ENCODE assay signal across 15 cellular contexts in genomic region chr20:38246357-38247165, GRCh38. TPM values are rescaled to one million over a fixed set of nuclear protein-coding genes. Genes with fewer than 3 reads are reported as not detected.
A peak's percentile ranks its signal among the peaks of the same experiment; 100 is the strongest.
DNase-seq lines count a peak whose midpoint lies in the region; ATAC-seq and TF ChIP-seq lines count a peak whose summit lies in the region.
"Had no signal": no experiment of that assay in that cellular context is flagged by ENCODE, and none has a peak within 500 bp of the region (broad histone marks: within the 10 kb centered on the region; RNA-seq: fewer than 3 reads in every experiment).

No MANE protein-coding gene starts in this region.

- TF ChIP-seq CTCF in HEK293 (tag by site-specific recombination; IDR thresholded peaks at IDR 0.05), result no peak
- no peak for TF ChIP-seq CTCF in brain (conservative IDR thresholded peaks at IDR 0.05)

- H3K36me3 ChIP-seq in HEK293 (ENCODE audit: control insufficient read depth in 2 of 2, insufficient read depth in 1 of 2, low read length in 2 of 2), result no peaks in the 10 kb centered on the region
- H3K36me3 ChIP-seq: suprapubic skin had no signal

- peak overlapping the region; percentile 54 to 86 (median 79) for H3K27ac Mint-ChIP-seq in brain
- H3K27ac Mint-ChIP-seq in activated naive CD8-positive, alpha-beta T cell treated with anti-CD3 and anti-CD28 coated beads, Interleukin-2, amount 50 U/mL, for 24 hours, result no peak overlapping the region
- H3K27ac Mint-ChIP-seq: activated CD8-positive, alpha-beta memory T cell treated with anti-CD3 and anti-CD28 coated beads, Interleukin-2, amount 10 ng/mL, durations not matched to agents 7 days and 5 days had no signal

- ATAC-seq in left ventricle myocardium superior (peak; percentile 64), GM21381 (IDR thresholded peaks at IDR 0.05; ENCODE audit: unreplicated experiment) (no peak)
- ATAC-seq in activated naive CD8-positive, alpha-beta T cell treated with anti-CD3 and anti-CD28 coated beads, Interleukin-2, amount 50 U/mL, for 24 hours, result no peak
- ATAC-seq: activated CD8-positive, alpha-beta memory T cell treated with anti-CD3 and anti-CD28 coated beads, Interleukin-2, amount 10 ng/mL, durations not matched to agents 7 days and 5 days had no signal

- CTCF ChIA-PET in HEK293 (lab: Yijun Ruan, JAX), result no interaction called here

- no peaks in the 10 kb centered on the region for H3K9me3 ChIP-seq in HEK293 (ENCODE audit: control insufficient read depth, insufficient read depth, low read depth, low read length)
- H3K9me3 ChIP-seq: suprapubic skin had no signal

- H3K4me3 ChIP-seq in HEK293 (ENCODE audit: low read depth, low read length), result no peak overlapping the region
- H3K4me3 ChIP-seq: suprapubic skin had no signal

- DNase-seq in left ventricle myocardium superior (peak; percentile 61), pons (ENCODE audit: low spot score) (peak; percentile 25), HCEC 1CT (no peak)
- no peak for DNase-seq in stimulated activated CD4-positive, alpha-beta T cell treated with anti-CD3 and anti-CD28 coated beads, Interleukin-4, amount 100 ng/mL, for 1 hour
- no peak for DNase-seq in activated naive CD8-positive, alpha-beta T cell treated with anti-CD3 and anti-CD28 coated beads, Interleukin-2, amount 50 U/mL, for 24 hours
- DNase-seq: activated CD8-positive, alpha-beta memory T cell treated with anti-CD3 and anti-CD28 coated beads, Interleukin-2, amount 10 ng/mL, durations not matched to agents 7 days and 5 days; activated naive CD4-positive, alpha-beta T cell treated with Interleukin-2 at 50 U/mL for 16 hours; cerebellar nuclear complex; SK-N-SH had no signal

- H3K9me3 Mint-ChIP-seq in brain, result peaks cover 11 to 28% (median 19%) of the 10 kb centered on the region in 5 experiments
- H3K9me3 Mint-ChIP-seq in activated naive CD8-positive, alpha-beta T cell treated with anti-CD3 and anti-CD28 coated beads, Interleukin-2, amount 50 U/mL, for 24 hours, result peaks cover 26% of the 10 kb centered on the region

- no peak overlapping the region for H3K27ac ChIP-seq in HEK293 (ENCODE audit: extremely low read depth, low read depth, low read length)
- H3K27ac ChIP-seq: suprapubic skin had no signal

- H3K27me3 Mint-ChIP-seq in brain, result no peaks in the 10 kb centered on the region
- H3K27me3 Mint-ChIP-seq in activated naive CD8-positive, alpha-beta T cell treated with anti-CD3 and anti-CD28 coated beads, Interleukin-2, amount 50 U/mL, for 24 hours, result peaks cover 5% of the 10 kb centered on the region
- H3K27me3 Mint-ChIP-seq: activated CD8-positive, alpha-beta memory T cell treated with anti-CD3 and anti-CD28 coated beads, Interleukin-2, amount 10 ng/mL, durations not matched to agents 7 days and 5 days had no signal

- peaks cover 15% of the 10 kb centered on the region for H3K4me1 Mint-ChIP-seq in brain
- no peaks in the 10 kb centered on the region for H3K4me1 Mint-ChIP-seq in activated naive CD8-positive, alpha-beta T cell treated with anti-CD3 and anti-CD28 coated beads, Interleukin-2, amount 50 U/mL, for 24 hours
- H3K4me1 Mint-ChIP-seq: activated CD8-positive, alpha-beta memory T cell treated with anti-CD3 and anti-CD28 coated beads, Interleukin-2, amount 10 ng/mL, durations not matched to agents 7 days and 5 days had no signal

- intact Hi-C loops in left ventricle myocardium superior (cut with micrococcal nuclease), result no loop called here

- peaks cover 16% of the 10 kb centered on the region for H3K36me3 Mint-ChIP-seq in brain
- peaks cover 5% of the 10 kb centered on the region for H3K36me3 Mint-ChIP-seq in activated naive CD8-positive, alpha-beta T cell treated with anti-CD3 and anti-CD28 coated beads, Interleukin-2, amount 50 U/mL, for 24 hours (ENCODE audit: low read depth)
- H3K36me3 Mint-ChIP-seq: activated CD8-positive, alpha-beta memory T cell treated with anti-CD3 and anti-CD28 coated beads, Interleukin-2, amount 10 ng/mL, durations not matched to agents 7 days and 5 days had no signal

- POLR2A ChIA-PET in HEK293 (lab: Yijun Ruan, JAX), result no interaction called here

- H3K4me1 ChIP-seq in HEK293 (ENCODE audit: control insufficient read depth, insufficient read depth, low read length), result no peaks in the 10 kb centered on the region
- H3K4me1 ChIP-seq: suprapubic skin had no signal

- H3K4me3 Mint-ChIP-seq in brain, result peak overlapping the region in 1 of 5 experiments; percentile 22
- H3K4me3 Mint-ChIP-seq in activated naive CD8-positive, alpha-beta T cell treated with anti-CD3 and anti-CD28 coated beads, Interleukin-2, amount 50 U/mL, for 24 hours, result no peak overlapping the region
- H3K4me3 Mint-ChIP-seq: activated CD8-positive, alpha-beta memory T cell treated with anti-CD3 and anti-CD28 coated beads, Interleukin-2, amount 10 ng/mL, durations not matched to agents 7 days and 5 days had no signal

TF ChIP-seq in HEK293, 187 proteins besides CTCF, POLR2A, EP300 and RAD21:
- TF ChIP-seq EGR2 (tag by site-specific recombination; IDR thresholded peaks at IDR 0.05; ENCODE audit: low read depth) (0 out of 2 replicates have a peak, but pooled peaks have one; percentile 34), ZFHX2 (tag by site-specific recombination; conservative IDR thresholded peaks at IDR 0.05) (peak; percentile 45; the same call in 1 of the 2 replicates), ZNF354C (tag by site-specific recombination; IDR thresholded peaks at IDR 0.05; ENCODE audit: borderline replicate concordance, low read depth) (no peak)
- TF ChIP-seq, protein P1, sequence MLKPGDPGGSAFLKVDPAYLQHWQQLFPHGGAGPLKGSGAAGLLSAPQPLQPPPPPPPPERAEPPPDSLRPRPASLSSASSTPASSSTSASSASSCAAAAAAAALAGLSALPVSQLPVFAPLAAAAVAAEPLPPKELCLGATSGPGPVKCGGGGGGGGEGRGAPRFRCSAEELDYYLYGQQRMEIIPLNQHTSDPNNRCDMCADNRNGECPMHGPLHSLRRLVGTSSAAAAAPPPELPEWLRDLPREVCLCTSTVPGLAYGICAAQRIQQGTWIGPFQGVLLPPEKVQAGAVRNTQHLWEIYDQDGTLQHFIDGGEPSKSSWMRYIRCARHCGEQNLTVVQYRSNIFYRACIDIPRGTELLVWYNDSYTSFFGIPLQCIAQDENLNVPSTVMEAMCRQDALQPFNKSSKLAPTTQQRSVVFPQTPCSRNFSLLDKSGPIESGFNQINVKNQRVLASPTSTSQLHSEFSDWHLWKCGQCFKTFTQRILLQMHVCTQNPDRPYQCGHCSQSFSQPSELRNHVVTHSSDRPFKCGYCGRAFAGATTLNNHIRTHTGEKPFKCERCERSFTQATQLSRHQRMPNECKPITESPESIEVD (tag by site-specific recombination; IDR thresholded peaks at IDR 0.05), result no peak

RNA-seq across cellular contexts. Expression of gene KIAA1755, which starts 14.0 kb away (rescaled TPM):
- polyA plus RNA-seq in brain (ENCODE audit: insufficient read depth, low read depth, low replicate concordance), result 9.8 TPM
- total RNA-seq in left ventricle myocardium superior, result 5.3 TPM
- total RNA-seq: activated CD8-positive, alpha-beta memory T cell treated with anti-CD3 and anti-CD28 coated beads, Interleukin-2, amount 10 ng/mL, durations not matched to agents 7 days and 5 days; lung microvascular endothelial cell had no signal

RNA-seq across cellular contexts. Expression of gene BPI, which starts 57.4 kb away (rescaled TPM):
- polyA plus RNA-seq in brain (ENCODE audit: insufficient read depth, low read depth, low replicate concordance), result 0.61 TPM
- not detected for total RNA-seq in left ventricle myocardium superior
- total RNA-seq: activated CD8-positive, alpha-beta memory T cell treated with anti-CD3 and anti-CD28 coated beads, Interleukin-2, amount 10 ng/mL, durations not matched to agents 7 days and 5 days; epithelial cell of proximal tubule; lung microvascular endothelial cell; suprapubic skin had no signal
- polyA plus RNA-seq: SK-N-SH had no signal

Comparison
In these comparisons a context has a peak if more than half of its experiments do, and no peak if none do; other contexts are left out.
1. DNase-seq: peak in left ventricle myocardium superior (single experiment) and pons (single experiment); none in stimulated activated CD4-positive, alpha-beta T cell treated with anti-CD3 and anti-CD28 coated beads, Interleukin-4, amount 100 ng/mL, for 1 hour (single experiment), activated naive CD8-positive, alpha-beta T cell treated with anti-CD3 and anti-CD28 coated beads, Interleukin-2, amount 50 U/mL, for 24 hours (single experiment) and HCEC 1CT (single experiment).